ENCODE assay signal across 1 cellular context in the genomic region with DNA sequence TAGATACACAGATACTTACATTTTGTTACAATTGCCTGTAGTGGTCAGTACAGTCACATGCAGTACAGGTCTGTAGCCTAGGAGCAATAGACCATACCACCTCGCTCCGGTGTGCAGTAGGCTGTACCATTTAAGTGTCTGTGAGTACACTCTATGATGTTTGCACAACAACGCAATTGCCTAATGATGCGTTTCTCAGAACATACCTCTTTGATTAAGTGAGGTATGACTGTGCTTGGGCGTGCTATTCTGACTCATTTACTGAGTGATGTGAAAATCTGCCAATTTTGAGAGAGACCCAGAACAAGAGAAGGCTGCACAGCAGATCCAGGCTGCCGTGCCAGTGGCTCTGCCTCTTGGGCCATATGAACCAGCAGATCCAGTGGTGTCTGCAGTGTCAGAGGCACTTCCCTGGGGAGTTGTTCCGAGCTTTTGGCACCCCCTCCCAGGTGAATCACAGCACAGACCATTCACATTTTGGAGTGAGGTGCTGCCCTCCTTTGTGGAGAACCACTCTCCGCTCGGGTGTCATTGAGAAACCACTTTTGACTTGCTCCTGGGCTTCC.
TF ChIP-seq lines count a peak whose summit lies in the region.

No MANE protein-coding gene starts in this region.

TF ChIP-seq in HEK293, 187 proteins besides CTCF, POLR2A, EP300 and RAD21 (continued from another document):
- TF ChIP-seq ZNF629 (tag by site-specific recombination; IDR thresholded peaks at IDR 0.05), result peak; percentile 50; the same call in 1 of the 2 replicates
- TF ChIP-seq, protein P1, sequence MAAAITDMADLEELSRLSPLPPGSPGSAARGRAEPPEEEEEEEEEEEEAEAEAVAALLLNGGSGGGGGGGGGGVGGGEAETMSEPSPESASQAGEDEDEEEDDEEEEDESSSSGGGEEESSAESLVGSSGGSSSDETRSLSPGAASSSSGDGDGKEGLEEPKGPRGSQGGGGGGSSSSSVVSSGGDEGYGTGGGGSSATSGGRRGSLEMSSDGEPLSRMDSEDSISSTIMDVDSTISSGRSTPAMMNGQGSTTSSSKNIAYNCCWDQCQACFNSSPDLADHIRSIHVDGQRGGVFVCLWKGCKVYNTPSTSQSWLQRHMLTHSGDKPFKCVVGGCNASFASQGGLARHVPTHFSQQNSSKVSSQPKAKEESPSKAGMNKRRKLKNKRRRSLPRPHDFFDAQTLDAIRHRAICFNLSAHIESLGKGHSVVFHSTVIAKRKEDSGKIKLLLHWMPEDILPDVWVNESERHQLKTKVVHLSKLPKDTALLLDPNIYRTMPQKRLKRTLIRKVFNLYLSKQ (tag by site-specific recombination; IDR thresholded peaks at IDR 0.05; ENCODE audit: borderline replicate concordance), result no peak
